7 cellular contexts compared by ENCODE assay signal in genomic region chr1:119713039-119713537, GRCh38. TPM values are rescaled to one million over a fixed set of nuclear protein-coding genes. Genes with fewer than 3 reads are reported as not detected.
A peak's percentile ranks its signal among the peaks of the same experiment; 100 is the strongest.
DNase-seq lines count a peak whose midpoint lies in the region; ATAC-seq and TF ChIP-seq lines count a peak whose summit lies in the region.

No MANE protein-coding gene starts in this region.

- WGBS in GM23248 (ENCODE audit: low coverage in 1 of 2, low lambda C conversion rate in 2 of 2, missing lambda C conversion rate in 2 of 2), 2 experiments, result 7 to 11% methylated on average over 14 to 15 of the region's 15 CpGs

- TF ChIP-seq CTCF in coronary artery (IDR thresholded peaks at IDR 0.05), result no peak

- H3K27ac ChIP-seq in GM23248 (peak overlapping the region; percentile 82), coronary artery (peak overlapping the region; percentile 88 to 89), muscle layer of duodenum (ENCODE audit: low read length) (peak overlapping the region; percentile 57)

- DNase-seq in GM23248, result peak; percentile 67
- DNase-seq in NCI-H748 treated with DMSO at 0.1 percent for 48 hours (lab: John Stamatoyannopoulos, UW), result peak; percentile 20
- DNase-seq in coronary artery (ENCODE audit: low spot score), result peak; percentile 74
- DNase-seq in NK-92 treated with Interleukin-12 subunit alpha and Interleukin-12 subunit beta, amount 100 ng/mL, for 24 hours (lab: John Stamatoyannopoulos, UW), result no peak

- ATAC-seq in HG02571 (IDR thresholded peaks at IDR 0.05; ENCODE audit: unreplicated experiment) (no peak), HG03045 (IDR thresholded peaks at IDR 0.05; ENCODE audit: unreplicated experiment) (no peak)

- H3K4me2 ChIP-seq in GM23248 (ENCODE audit: unreplicated experiment), result peak overlapping the region; percentile 96

- peaks cover 14% of the 10 kb centered on the region for H3F3A ChIP-seq in GM23248 (ENCODE audit: insufficient read depth)

- H3K9me3 ChIP-seq in GM23248 (ENCODE audit: low read depth), result no peaks in the 10 kb centered on the region
- H3K9me3 ChIP-seq in muscle layer of duodenum (ENCODE audit: control insufficient read depth in 1 of 2, low read length in 2 of 2), result no peaks in the 10 kb centered on the region

- peak overlapping the region; percentile 92 for H3K4me3 ChIP-seq in GM23248
- peak overlapping the region; percentile 72 for H3K4me3 ChIP-seq in coronary artery
- peak overlapping the region; percentile 37 to 89 for H3K4me3 ChIP-seq in muscle layer of duodenum (ENCODE audit: low read depth in 1 of 2, low read length in 2 of 2)

- H3K27me3 ChIP-seq in GM23248 (replicated peaks; ENCODE audit: insufficient read depth) (no peaks in the 10 kb centered on the region), muscle layer of duodenum (ENCODE audit: low read depth, low read length) (no peaks in the 10 kb centered on the region)

- H3K79me2 ChIP-seq in GM23248 (ENCODE audit: insufficient read depth), result peaks cover 54% of the 10 kb centered on the region

- H4K20me1 ChIP-seq in GM23248 (ENCODE audit: insufficient read depth), result peaks cover 11% of the 10 kb centered on the region; the same call in 1 of the 2 replicates

- H3K9ac ChIP-seq in GM23248, result peak overlapping the region; percentile 92

- H3K4me1 ChIP-seq in GM23248 (ENCODE audit: insufficient read depth) (peaks cover 26% of the 10 kb centered on the region), muscle layer of duodenum (ENCODE audit: control insufficient read depth in 1 of 2, insufficient read depth in 2 of 2, low read length in 2 of 2) (peaks cover 6 to 22% of the 10 kb centered on the region in 2 donors)

- H3K9me2 ChIP-seq in GM23248 (ENCODE audit: insufficient read depth), result no peaks in the 10 kb centered on the region

- H3K36me3 ChIP-seq in GM23248 (ENCODE audit: low read depth) (no peaks in the 10 kb centered on the region), muscle layer of duodenum (ENCODE audit: control insufficient read depth in 1 of 2, insufficient read depth in 2 of 2, low read length in 2 of 2) (no peaks in the 10 kb centered on the region)

- in situ Hi-C loops in GM23248 (cut with MboI), result no loop called here

- H2AFZ ChIP-seq in GM23248, result peak overlapping the region; percentile 45

RNA-seq across cellular contexts. Expression of gene PHGDH, which starts 1.4 kb away (rescaled TPM):
- 298 and 346 TPM in 2 replicates for total RNA-seq in GM23248 (2014; rRNA removed; shearing (Covaris generic))
- 257 and 273 TPM in 2 replicates for polyA plus RNA-seq in GM23248 (2016; fragmentation: Nextera tagmentation; extraction: Ambion mirVana)

RNA-seq across cellular contexts. Expression of gene HMGCS2, which starts 55.6 kb away (rescaled TPM):
- not detected in 2 replicates for total RNA-seq in GM23248 (2014; rRNA removed; shearing (Covaris generic))
- not detected in 2 replicates for polyA plus RNA-seq in GM23248 (2016; fragmentation: Nextera tagmentation; extraction: Ambion mirVana)
